21 cellular contexts compared by ENCODE assay signal in genomic region chr10:85601526-85601925, GRCh38.
"Had no signal": no experiment of that assay in that cellular context is flagged by ENCODE, and none has a peak within 500 bp of the region (broad histone marks: within the 10 kb centered on the region; RNA-seq: fewer than 3 reads in every experiment).

No MANE protein-coding gene starts in this region.

- H3K27ac ChIP-seq: ascending aorta, cardiac muscle cell, esophagus squamous epithelium, heart right ventricle, neutrophil, ovary, prostate gland, upper lobe of right lung had no signal

- H3K27me3 ChIP-seq: ascending aorta, cardiac muscle cell, esophagus squamous epithelium, neutrophil, ovary, upper lobe of right lung had no signal

- ATAC-seq: heart right ventricle, left ventricle myocardium superior had no signal

- DNase-seq: activated B cell treated with CpG ODN at 0.5 μM for 24 hours; activated CD4-positive, alpha-beta T cell treated with anti-CD3 and anti-CD28 coated beads, Interleukin-2, amount 50 U/mL, for 1 hour; activated CD8-positive, alpha-beta memory T cell treated with anti-CD3 and anti-CD28 coated beads, Interleukin-2, amount 50 U/mL, for 4 hours; activated effector memory CD4-positive, alpha-beta T cell treated with anti-CD3 and anti-CD28 coated beads, Interleukin-2, amount 50 U/mL, for 16 hours; activated naive CD4-positive, alpha-beta T cell treated with anti-CD3 and anti-CD28 coated beads for 36 hours; activated naive CD8-positive, alpha-beta T cell treated with anti-CD3 and anti-CD28 coated beads, Interleukin-2, amount 10 ng/mL, durations not matched to agents 7 days and 5 days; activated T-cell treated with anti-CD3 and anti-CD28 coated beads, Interleukin-2, amount 50 U/mL, for 1 hour; cortex of kidney; esophagus squamous epithelium; foreskin melanocyte; heart right ventricle; left ventricle myocardium superior; ovary; stimulated activated CD4-positive, alpha-beta T cell treated with anti-CD3 and anti-CD28 coated beads, Interleukin-15, amount 100 ng/mL, for 24 hours; stimulated activated naive CD4-positive, alpha-beta T cell treated with Interleukin-2 at 50 U/mL for 16 hours; T-helper 1 cell; upper lobe of right lung had no signal

- H3K9me3 ChIP-seq: ascending aorta, esophagus squamous epithelium, heart right ventricle, neutrophil, ovary, prostate gland, upper lobe of right lung had no signal

- H3K36me3 ChIP-seq: ascending aorta, cardiac muscle cell, esophagus squamous epithelium, heart right ventricle, neutrophil, ovary, prostate gland, upper lobe of right lung had no signal

- H3K4me1 ChIP-seq: ascending aorta, esophagus squamous epithelium, heart right ventricle, prostate gland, upper lobe of right lung had no signal

- H3K4me3 ChIP-seq: ascending aorta, cardiac muscle cell, esophagus squamous epithelium, heart right ventricle, ovary, prostate gland, upper lobe of right lung had no signal
